In the genomic region with DNA sequence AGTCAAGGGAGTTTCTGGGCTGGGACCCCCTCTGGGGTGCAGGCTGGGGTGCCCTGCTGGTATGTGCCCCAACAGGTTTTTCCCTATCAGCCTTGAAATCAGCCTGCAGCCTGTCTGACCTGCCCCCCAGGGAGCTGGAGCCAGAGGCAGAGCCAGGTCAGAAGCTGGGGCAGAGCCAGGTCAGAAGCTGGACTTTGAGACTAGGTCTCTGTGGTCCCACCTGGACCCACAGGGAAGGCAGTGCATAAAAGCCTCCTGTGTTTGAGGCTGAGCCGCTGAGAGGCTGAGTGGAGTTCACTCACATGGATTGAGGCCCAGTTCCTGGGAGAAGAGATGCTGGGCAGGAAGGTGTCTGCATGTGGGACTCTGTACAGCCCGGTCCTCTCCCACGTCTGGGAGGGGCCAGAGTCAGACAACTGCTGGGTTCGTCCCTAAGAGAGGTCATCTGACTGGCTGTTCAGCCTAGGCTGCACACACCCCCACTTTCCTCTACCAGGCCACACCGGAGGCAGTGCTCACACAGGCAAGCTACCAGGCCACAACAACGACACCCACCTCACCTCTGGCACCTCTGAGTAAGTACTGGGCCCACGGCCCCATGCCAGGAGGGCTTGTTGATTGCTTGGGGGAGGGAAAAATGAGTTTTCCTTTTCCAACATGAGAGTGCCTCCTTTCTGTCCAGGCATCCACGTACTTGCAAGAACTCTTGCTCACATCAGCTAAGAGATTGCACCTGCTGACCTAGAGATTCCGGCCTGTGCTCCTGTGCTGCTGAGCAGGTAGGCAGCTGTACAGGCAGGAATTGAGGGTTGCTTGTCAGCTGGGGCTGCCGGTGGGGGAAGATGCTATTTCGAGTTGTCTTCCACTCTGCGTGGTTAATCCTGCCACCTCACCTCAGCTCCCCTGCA, we compare ENCODE assay signal across 1 cellular context.
TF ChIP-seq lines count a peak whose summit lies in the region.

A gene with protein sequence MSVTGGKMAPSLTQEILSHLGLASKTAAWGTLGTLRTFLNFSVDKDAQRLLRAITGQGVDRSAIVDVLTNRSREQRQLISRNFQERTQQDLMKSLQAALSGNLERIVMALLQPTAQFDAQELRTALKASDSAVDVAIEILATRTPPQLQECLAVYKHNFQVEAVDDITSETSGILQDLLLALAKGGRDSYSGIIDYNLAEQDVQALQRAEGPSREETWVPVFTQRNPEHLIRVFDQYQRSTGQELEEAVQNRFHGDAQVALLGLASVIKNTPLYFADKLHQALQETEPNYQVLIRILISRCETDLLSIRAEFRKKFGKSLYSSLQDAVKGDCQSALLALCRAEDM (plus strand): TSS at position 488 of the 908 bp plus-strand sequence. CDS start 814 bp downstream, outside the sequence.

TF ChIP-seq in HepG2, 621 proteins besides CTCF, POLR2A, EP300 and RAD21 (continued from another document and continues in another):
- TF ChIP-seq, protein P1, sequence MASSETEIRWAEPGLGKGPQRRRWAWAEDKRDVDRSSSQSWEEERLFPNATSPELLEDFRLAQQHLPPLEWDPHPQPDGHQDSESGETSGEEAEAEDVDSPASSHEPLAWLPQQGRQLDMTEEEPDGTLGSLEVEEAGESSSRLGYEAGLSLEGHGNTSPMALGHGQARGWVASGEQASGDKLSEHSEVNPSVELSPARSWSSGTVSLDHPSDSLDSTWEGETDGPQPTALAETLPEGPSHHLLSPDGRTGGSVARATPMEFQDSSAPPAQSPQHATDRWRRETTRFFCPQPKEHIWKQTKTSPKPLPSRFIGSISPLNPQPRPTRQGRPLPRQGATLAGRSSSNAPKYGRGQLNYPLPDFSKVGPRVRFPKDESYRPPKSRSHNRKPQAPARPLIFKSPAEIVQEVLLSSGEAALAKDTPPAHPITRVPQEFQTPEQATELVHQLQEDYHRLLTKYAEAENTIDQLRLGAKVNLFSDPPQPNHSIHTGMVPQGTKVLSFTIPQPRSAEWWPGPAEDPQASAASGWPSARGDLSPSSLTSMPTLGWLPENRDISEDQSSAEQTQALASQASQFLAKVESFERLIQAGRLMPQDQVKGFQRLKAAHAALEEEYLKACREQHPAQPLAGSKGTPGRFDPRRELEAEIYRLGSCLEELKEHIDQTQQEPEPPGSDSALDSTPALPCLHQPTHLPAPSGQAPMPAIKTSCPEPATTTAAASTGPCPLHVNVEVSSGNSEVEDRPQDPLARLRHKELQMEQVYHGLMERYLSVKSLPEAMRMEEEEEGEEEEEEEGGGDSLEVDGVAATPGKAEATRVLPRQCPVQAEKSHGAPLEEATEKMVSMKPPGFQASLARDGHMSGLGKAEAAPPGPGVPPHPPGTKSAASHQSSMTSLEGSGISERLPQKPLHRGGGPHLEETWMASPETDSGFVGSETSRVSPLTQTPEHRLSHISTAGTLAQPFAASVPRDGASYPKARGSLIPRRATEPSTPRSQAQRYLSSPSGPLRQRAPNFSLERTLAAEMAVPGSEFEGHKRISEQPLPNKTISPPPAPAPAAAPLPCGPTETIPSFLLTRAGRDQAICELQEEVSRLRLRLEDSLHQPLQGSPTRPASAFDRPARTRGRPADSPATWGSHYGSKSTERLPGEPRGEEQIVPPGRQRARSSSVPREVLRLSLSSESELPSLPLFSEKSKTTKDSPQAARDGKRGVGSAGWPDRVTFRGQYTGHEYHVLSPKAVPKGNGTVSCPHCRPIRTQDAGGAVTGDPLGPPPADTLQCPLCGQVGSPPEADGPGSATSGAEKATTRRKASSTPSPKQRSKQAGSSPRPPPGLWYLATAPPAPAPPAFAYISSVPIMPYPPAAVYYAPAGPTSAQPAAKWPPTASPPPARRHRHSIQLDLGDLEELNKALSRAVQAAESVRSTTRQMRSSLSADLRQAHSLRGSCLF (CRISPR knock-in tag; IDR thresholded peaks at IDR 0.05; ENCODE audit: borderline replicate concordance), result no peak
- no peak for TF ChIP-seq RORA (CRISPR knock-in tag; IDR thresholded peaks at IDR 0.05)
- no peak for TF ChIP-seq NFIC (IDR thresholded peaks at IDR 0.05; ENCODE audit: low read length)
- no peak for TF ChIP-seq MTF1 (CRISPR knock-in tag; IDR thresholded peaks at IDR 0.05)
- no peak for TF ChIP-seq SNAPC2 (CRISPR knock-in tag; IDR thresholded peaks at IDR 0.05)
- TF ChIP-seq, protein P2, sequence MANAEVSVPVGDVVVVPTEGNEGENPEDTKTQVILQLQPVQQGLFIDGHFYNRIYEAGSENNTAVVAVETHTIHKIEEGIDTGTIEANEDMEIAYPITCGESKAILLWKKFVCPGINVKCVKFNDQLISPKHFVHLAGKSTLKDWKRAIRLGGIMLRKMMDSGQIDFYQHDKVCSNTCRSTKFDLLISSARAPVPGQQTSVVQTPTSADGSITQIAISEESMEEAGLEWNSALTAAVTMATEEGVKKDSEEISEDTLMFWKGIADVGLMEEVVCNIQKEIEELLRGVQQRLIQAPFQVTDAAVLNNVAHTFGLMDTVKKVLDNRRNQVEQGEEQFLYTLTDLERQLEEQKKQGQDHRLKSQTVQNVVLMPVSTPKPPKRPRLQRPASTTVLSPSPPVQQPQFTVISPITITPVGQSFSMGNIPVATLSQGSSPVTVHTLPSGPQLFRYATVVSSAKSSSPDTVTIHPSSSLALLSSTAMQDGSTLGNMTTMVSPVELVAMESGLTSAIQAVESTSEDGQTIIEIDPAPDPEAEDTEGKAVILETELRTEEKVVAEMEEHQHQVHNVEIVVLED (CRISPR knock-in tag; IDR thresholded peaks at IDR 0.05; ENCODE audit: borderline replicate concordance), result peak; percentile 54; the same call in 1 of the 2 replicates
- 0 out of 2 replicates have a peak, but pooled peaks have one; percentile 66 for TF ChIP-seq ZNF670 (CRISPR knock-in tag; IDR thresholded peaks at IDR 0.05; ENCODE audit: borderline replicate concordance)
- peak; percentile 83 for TF ChIP-seq SALL1 (CRISPR knock-in tag; IDR thresholded peaks at IDR 0.05)
- no peak for TF ChIP-seq RFXANK (CRISPR knock-in tag; IDR thresholded peaks at IDR 0.05)
- 0 out of 2 replicates have a peak, but pooled peaks have one; percentile 34 for TF ChIP-seq NFKBIZ (CRISPR knock-in tag; IDR thresholded peaks at IDR 0.05)
- TF ChIP-seq ZFP36L1 (CRISPR knock-in tag; IDR thresholded peaks at IDR 0.05), result no peak
- TF ChIP-seq ZSCAN21 (CRISPR knock-in tag; IDR thresholded peaks at IDR 0.05; ENCODE audit: borderline replicate concordance), result peak; percentile 68; the same call in 1 of the 2 replicates
- peak; percentile 21 for TF ChIP-seq AGO2 (optimal IDR thresholded peaks at IDR 0.05; ENCODE audit: low read depth, low read length)
- no peak for TF ChIP-seq ZFYVE20 (CRISPR knock-in tag; IDR thresholded peaks at IDR 0.05; ENCODE audit: borderline replicate concordance, low read depth)
- TF ChIP-seq JARID2 (CRISPR knock-in tag; IDR thresholded peaks at IDR 0.05; ENCODE audit: insufficient replicate concordance), result no peak
- TF ChIP-seq, protein P3, sequence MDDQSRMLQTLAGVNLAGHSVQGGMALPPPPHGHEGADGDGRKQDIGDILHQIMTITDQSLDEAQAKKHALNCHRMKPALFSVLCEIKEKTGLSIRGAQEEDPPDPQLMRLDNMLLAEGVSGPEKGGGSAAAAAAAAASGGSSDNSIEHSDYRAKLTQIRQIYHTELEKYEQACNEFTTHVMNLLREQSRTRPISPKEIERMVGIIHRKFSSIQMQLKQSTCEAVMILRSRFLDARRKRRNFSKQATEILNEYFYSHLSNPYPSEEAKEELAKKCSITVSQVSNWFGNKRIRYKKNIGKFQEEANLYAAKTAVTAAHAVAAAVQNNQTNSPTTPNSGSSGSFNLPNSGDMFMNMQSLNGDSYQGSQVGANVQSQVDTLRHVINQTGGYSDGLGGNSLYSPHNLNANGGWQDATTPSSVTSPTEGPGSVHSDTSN (CRISPR knock-in tag; IDR thresholded peaks at IDR 0.05; ENCODE audit: borderline replicate concordance), result no peak
- no peak for TF ChIP-seq MTF2 (CRISPR knock-in tag; IDR thresholded peaks at IDR 0.05; ENCODE audit: borderline replicate concordance)
- no peak for TF ChIP-seq ZNF282 (IDR thresholded peaks at IDR 0.05; ENCODE audit: partially characterized antibody)
- TF ChIP-seq, protein P4, sequence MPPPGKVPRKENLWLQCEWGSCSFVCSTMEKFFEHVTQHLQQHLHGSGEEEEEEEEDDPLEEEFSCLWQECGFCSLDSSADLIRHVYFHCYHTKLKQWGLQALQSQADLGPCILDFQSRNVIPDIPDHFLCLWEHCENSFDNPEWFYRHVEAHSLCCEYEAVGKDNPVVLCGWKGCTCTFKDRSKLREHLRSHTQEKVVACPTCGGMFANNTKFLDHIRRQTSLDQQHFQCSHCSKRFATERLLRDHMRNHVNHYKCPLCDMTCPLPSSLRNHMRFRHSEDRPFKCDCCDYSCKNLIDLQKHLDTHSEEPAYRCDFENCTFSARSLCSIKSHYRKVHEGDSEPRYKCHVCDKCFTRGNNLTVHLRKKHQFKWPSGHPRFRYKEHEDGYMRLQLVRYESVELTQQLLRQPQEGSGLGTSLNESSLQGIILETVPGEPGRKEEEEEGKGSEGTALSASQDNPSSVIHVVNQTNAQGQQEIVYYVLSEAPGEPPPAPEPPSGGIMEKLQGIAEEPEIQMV (CRISPR knock-in tag; IDR thresholded peaks at IDR 0.05; ENCODE audit: low read depth), result no peak
- TF ChIP-seq HNRNPUL1 (IDR thresholded peaks at IDR 0.05; ENCODE audit: low read depth, low read length), result no peak
- peak; percentile 36; the same call in 1 of the 2 replicates for TF ChIP-seq KDM2A (CRISPR knock-in tag; IDR thresholded peaks at IDR 0.05; ENCODE audit: borderline replicate concordance, low read depth)
- TF ChIP-seq, protein P5, sequence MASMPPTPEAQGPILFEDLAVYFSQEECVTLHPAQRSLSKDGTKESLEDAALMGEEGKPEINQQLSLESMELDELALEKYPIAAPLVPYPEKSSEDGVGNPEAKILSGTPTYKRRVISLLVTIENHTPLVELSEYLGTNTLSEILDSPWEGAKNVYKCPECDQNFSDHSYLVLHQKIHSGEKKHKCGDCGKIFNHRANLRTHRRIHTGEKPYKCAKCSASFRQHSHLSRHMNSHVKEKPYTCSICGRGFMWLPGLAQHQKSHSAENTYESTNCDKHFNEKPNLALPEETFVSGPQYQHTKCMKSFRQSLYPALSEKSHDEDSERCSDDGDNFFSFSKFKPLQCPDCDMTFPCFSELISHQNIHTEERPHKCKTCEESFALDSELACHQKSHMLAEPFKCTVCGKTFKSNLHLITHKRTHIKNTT (CRISPR knock-in tag; IDR thresholded peaks at IDR 0.05), result no peak
- TF ChIP-seq PHF20 (CRISPR knock-in tag; IDR thresholded peaks at IDR 0.05), result peak; percentile 71
- TF ChIP-seq DMAP1 (CRISPR knock-in tag; IDR thresholded peaks at IDR 0.05), result peak; percentile 77; the same call in 1 of the 2 replicates
- no peak for TF ChIP-seq SMYD3 (CRISPR knock-in tag; IDR thresholded peaks at IDR 0.05)
- TF ChIP-seq, protein P6, sequence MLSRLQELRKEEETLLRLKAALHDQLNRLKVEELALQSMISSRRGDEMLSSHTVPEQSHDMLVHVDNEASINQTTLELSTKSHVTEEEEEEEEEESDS (CRISPR knock-in tag; IDR thresholded peaks at IDR 0.05; ENCODE audit: borderline replicate concordance), result no peak
- TF ChIP-seq, protein P7, sequence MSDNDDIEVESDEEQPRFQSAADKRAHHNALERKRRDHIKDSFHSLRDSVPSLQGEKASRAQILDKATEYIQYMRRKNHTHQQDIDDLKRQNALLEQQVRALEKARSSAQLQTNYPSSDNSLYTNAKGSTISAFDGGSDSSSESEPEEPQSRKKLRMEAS (IDR thresholded peaks at IDR 0.05), result peak; percentile 88
- TF ChIP-seq ZNF75D (CRISPR knock-in tag; IDR thresholded peaks at IDR 0.05; ENCODE audit: borderline replicate concordance), result no peak
- no peak for TF ChIP-seq HDAC6 (IDR thresholded peaks at IDR 0.05; ENCODE audit: low read depth, low read length)
- TF ChIP-seq, protein P8, sequence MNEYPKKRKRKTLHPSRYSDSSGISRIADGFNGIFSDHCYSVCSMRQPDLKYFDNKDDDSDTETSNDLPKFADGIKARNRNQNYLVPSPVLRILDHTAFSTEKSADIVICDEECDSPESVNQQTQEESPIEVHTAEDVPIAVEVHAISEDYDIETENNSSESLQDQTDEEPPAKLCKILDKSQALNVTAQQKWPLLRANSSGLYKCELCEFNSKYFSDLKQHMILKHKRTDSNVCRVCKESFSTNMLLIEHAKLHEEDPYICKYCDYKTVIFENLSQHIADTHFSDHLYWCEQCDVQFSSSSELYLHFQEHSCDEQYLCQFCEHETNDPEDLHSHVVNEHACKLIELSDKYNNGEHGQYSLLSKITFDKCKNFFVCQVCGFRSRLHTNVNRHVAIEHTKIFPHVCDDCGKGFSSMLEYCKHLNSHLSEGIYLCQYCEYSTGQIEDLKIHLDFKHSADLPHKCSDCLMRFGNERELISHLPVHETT (CRISPR knock-in tag; conservative IDR thresholded peaks at IDR 0.05), result no peak
- no peak for TF ChIP-seq MAFG (CRISPR knock-in tag; IDR thresholded peaks at IDR 0.05)
- TF ChIP-seq MLLT10 (CRISPR knock-in tag; IDR thresholded peaks at IDR 0.05), result no peak
- TF ChIP-seq CCDC6 (CRISPR knock-in tag; IDR thresholded peaks at IDR 0.05), result no peak; the same call in 1 of the 2 replicates
- TF ChIP-seq ZFAT (CRISPR knock-in tag; conservative IDR thresholded peaks at IDR 0.05), result no peak
- TF ChIP-seq, protein P9, sequence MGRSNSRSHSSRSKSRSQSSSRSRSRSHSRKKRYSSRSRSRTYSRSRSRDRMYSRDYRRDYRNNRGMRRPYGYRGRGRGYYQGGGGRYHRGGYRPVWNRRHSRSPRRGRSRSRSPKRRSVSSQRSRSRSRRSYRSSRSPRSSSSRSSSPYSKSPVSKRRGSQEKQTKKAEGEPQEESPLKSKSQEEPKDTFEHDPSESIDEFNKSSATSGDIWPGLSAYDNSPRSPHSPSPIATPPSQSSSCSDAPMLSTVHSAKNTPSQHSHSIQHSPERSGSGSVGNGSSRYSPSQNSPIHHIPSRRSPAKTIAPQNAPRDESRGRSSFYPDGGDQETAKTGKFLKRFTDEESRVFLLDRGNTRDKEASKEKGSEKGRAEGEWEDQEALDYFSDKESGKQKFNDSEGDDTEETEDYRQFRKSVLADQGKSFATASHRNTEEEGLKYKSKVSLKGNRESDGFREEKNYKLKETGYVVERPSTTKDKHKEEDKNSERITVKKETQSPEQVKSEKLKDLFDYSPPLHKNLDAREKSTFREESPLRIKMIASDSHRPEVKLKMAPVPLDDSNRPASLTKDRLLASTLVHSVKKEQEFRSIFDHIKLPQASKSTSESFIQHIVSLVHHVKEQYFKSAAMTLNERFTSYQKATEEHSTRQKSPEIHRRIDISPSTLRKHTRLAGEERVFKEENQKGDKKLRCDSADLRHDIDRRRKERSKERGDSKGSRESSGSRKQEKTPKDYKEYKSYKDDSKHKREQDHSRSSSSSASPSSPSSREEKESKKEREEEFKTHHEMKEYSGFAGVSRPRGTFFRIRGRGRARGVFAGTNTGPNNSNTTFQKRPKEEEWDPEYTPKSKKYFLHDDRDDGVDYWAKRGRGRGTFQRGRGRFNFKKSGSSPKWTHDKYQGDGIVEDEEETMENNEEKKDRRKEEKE (IDR thresholded peaks at IDR 0.05), result no peak
